8 cellular contexts compared by ENCODE assay signal in genomic region chr4:79917246-79917645, GRCh38.
A peak's percentile ranks its signal among the peaks of the same experiment; 100 is the strongest.
DNase-seq lines count a peak whose midpoint lies in the region; ATAC-seq and TF ChIP-seq lines count a peak whose summit lies in the region.

No MANE protein-coding gene starts in this region.

- H3K4me3 ChIP-seq in DND-41 (ENCODE audit: low read depth in 1 of 2, low read length in 2 of 2) (no peak overlapping the region), right lobe of liver (no peak overlapping the region)

- H2AFZ ChIP-seq in DND-41 (ENCODE audit: low read depth, low read length), result no peak overlapping the region

- H3K36me3 ChIP-seq in DND-41 (ENCODE audit: insufficient read depth, low read length), result no peaks in the 10 kb centered on the region
- H3K36me3 ChIP-seq in right lobe of liver, result no peaks in the 10 kb centered on the region

- no peaks in the 10 kb centered on the region for H3K79me2 ChIP-seq in DND-41 (ENCODE audit: insufficient read depth, low read length)

- peaks cover 0 to 8% (median 2%) of the 10 kb centered on the region in 5 experiments for H3K9me3 Mint-ChIP-seq in brain
- H3K9me3 Mint-ChIP-seq in type B pancreatic cell, result no peaks in the 10 kb centered on the region

- ATAC-seq in DND-41 (ENCODE audit: insufficient read depth, low read depth), result peak; percentile 81
- peak; percentile 88 for ATAC-seq in GM21360 (IDR thresholded peaks at IDR 0.05; ENCODE audit: unreplicated experiment)
- peak; percentile 55 to 72 (median 64) for ATAC-seq in right lobe of liver

- H3K4me1 Mint-ChIP-seq in brain (peaks cover 8% of the 10 kb centered on the region), type B pancreatic cell (ENCODE audit: unreplicated experiment) (peaks cover 4% of the 10 kb centered on the region)

- H4K20me1 ChIP-seq in DND-41 (ENCODE audit: insufficient read depth, low read length), result no peaks in the 10 kb centered on the region

- H3K9me3 ChIP-seq in DND-41 (ENCODE audit: insufficient read depth, low read length, severe bottlenecking) (no peaks in the 10 kb centered on the region), right lobe of liver (no peaks in the 10 kb centered on the region)

- WGBS in right lobe of liver (ENCODE audit: insufficient coverage, low coverage, low lambda C conversion rate, missing lambda C conversion rate), result 100% methylated on average over 1 of the region's 1 CpG

- no peaks in the 10 kb centered on the region for H3K27me3 ChIP-seq in DND-41 (ENCODE audit: insufficient read depth, low read length, poor library complexity)
- no peaks in the 10 kb centered on the region for H3K27me3 ChIP-seq in right lobe of liver

- H3K36me3 Mint-ChIP-seq in brain (peaks cover 8% of the 10 kb centered on the region), type B pancreatic cell (no peaks in the 10 kb centered on the region)

- H3K9ac ChIP-seq in DND-41 (ENCODE audit: low read depth, low read length), result no peak overlapping the region

- H3K27ac ChIP-seq in DND-41 (ENCODE audit: low read length) (peak overlapping the region; percentile 20; the same call in 1 of the 2 replicates), right lobe of liver (no peak overlapping the region)

- no peak overlapping the region for H3K4me2 ChIP-seq in DND-41 (ENCODE audit: insufficient read depth, low read length)

- H3K4me3 Mint-ChIP-seq in brain (no peak overlapping the region), type B pancreatic cell (no peak overlapping the region)

- H3K27ac Mint-ChIP-seq in brain (no peak overlapping the region), type B pancreatic cell (no peak overlapping the region)

- TF ChIP-seq CTCF in DND-41 (IDR thresholded peaks at IDR 0.05; ENCODE audit: borderline replicate concordance, extremely low read depth, low read length, poor library complexity, severe bottlenecking) (peak; percentile 75), brain (conservative IDR thresholded peaks at IDR 0.05) (peak; percentile 22 to 34), right lobe of liver (IDR thresholded peaks at IDR 0.05) (peak; percentile 37 to 63 (median 59)), type B pancreatic cell (conservative IDR thresholded peaks at IDR 0.05) (peak; percentile 68)

- DNase-seq in DND-41, result peak; percentile 65
- DNase-seq in HS-5 (ENCODE audit: low read depth), result peak; percentile 10
- DNase-seq in T-helper 1 cell, result peak in 3 of 5 donors; percentile 6 to 55 (median 17)
- DNase-seq in right lobe of liver, result peak in 1 of 3 donors; percentile 29
- no peak for DNase-seq in type B pancreatic cell (ENCODE audit: extremely low spot score, unreplicated experiment)
- no peak for DNase-seq in NCI-H2029 (lab: John Stamatoyannopoulos, UW)

- no peak for TF ChIP-seq POLR2A in right lobe of liver (IDR thresholded peaks at IDR 0.05)

- peaks cover 3% of the 10 kb centered on the region for H3K27me3 Mint-ChIP-seq in brain
- H3K27me3 Mint-ChIP-seq in type B pancreatic cell, result no peaks in the 10 kb centered on the region

- intact Hi-C loops in right lobe of liver (cut with DNase I), result no loop called here

- H3K4me1 ChIP-seq in DND-41 (ENCODE audit: insufficient read depth, low read length), result peaks cover 2% of the 10 kb centered on the region; the same call in 1 of the 2 replicates
- H3K4me1 ChIP-seq in right lobe of liver, result no peaks in the 10 kb centered on the region

Comparison
In these comparisons a context has a peak if more than half of its experiments do, and no peak if none do; other contexts are left out.
1. DNase-seq: peak in DND-41 (single experiment), HS-5 (single experiment) and T-helper 1 cell (3 of 5); none in type B pancreatic cell (single experiment) and NCI-H2029 (single experiment).
2. Peak in every context shown above with its lines, with median percentiles within 50 percentile points of each other: ATAC-seq and CTCF ChIP-seq.